Comparison of ENCODE assay signal across 8 cellular contexts in genomic region chr2:160332318-160332717, GRCh38.
DNase-seq lines count a peak whose midpoint lies in the region; ATAC-seq and TF ChIP-seq lines count a peak whose summit lies in the region.
"Had no signal": no experiment of that assay in that cellular context is flagged by ENCODE, and none has a peak within 500 bp of the region (broad histone marks: within the 10 kb centered on the region; RNA-seq: fewer than 3 reads in every experiment).

No MANE protein-coding gene starts in this region.

- H3K27ac Mint-ChIP-seq in chondrocyte (ENCODE audit: unreplicated experiment) (peak overlapping the region; percentile 55), mesothelial cell of epicardium (peak overlapping the region; percentile 43)

- no peak overlapping the region for H3K4me3 Mint-ChIP-seq in chondrocyte (ENCODE audit: unreplicated experiment)
- no peak overlapping the region for H3K4me3 Mint-ChIP-seq in mesothelial cell of epicardium

- H3K27me3 ChIP-seq in trophoblast cell (ENCODE audit: insufficient read depth, low read length): no peaks in the 10 kb centered on the region
- no peaks in the 10 kb centered on the region for H3K27me3 ChIP-seq in transverse colon

- WGBS in trophoblast cell (ENCODE audit: extremely low coverage, insufficient coverage, insufficient read length): no CpG with 5 or more reads among the region's 2 CpGs
- WGBS in transverse colon (ENCODE audit: low coverage in 1 of 2), 2 donors: 47 to 86% methylated on average over 1 to 2 of the region's 2 CpGs

- no peak overlapping the region for H3K4ac ChIP-seq in trophoblast cell (ENCODE audit: low read depth, low read length)

- H3K79me1 ChIP-seq in trophoblast cell (ENCODE audit: low read length): no peaks in the 10 kb centered on the region

- intact Hi-C loops in transverse colon (cut with DNase I; ENCODE audit: low total_unique reads): no loop called here

- H4K91ac ChIP-seq in trophoblast cell (ENCODE audit: low read depth, low read length): no peak overlapping the region

- H3K4me1 ChIP-seq in trophoblast cell (ENCODE audit: control insufficient read depth in 1 of 2, insufficient read depth in 2 of 2, low read length in 2 of 2) (peaks cover 2 to 12% of the 10 kb centered on the region in 2 experiments), transverse colon (peaks cover 12 to 75% (median 30%) of the 10 kb centered on the region in 4 donors)

- ATAC-seq in HG03135 (IDR thresholded peaks at IDR 0.05; ENCODE audit: unreplicated experiment): no peak

- peaks cover 8% of the 10 kb centered on the region for H3K79me2 ChIP-seq in trophoblast cell (ENCODE audit: control insufficient read depth, insufficient read depth, low read length, poor library complexity)

- no peak overlapping the region for H3K4me2 ChIP-seq in trophoblast cell (ENCODE audit: low read length)

- no peak overlapping the region for H4K12ac ChIP-seq in trophoblast cell (ENCODE audit: low read depth, low read length)

- no peak overlapping the region for H3K18ac ChIP-seq in trophoblast cell (ENCODE audit: low read length)

- H2BK120ac ChIP-seq in trophoblast cell (ENCODE audit: insufficient read depth, low read length, poor library complexity): no peak overlapping the region

- no peak for TF ChIP-seq EP300 in transverse colon (IDR thresholded peaks at IDR 0.05; ENCODE audit: low read depth)

- H3K27me3 Mint-ChIP-seq in chondrocyte (ENCODE audit: low read depth) (no peaks in the 10 kb centered on the region), mesothelial cell of epicardium (ENCODE audit: low read depth) (no peaks in the 10 kb centered on the region)

- H3K36me3 ChIP-seq in trophoblast cell (ENCODE audit: control insufficient read depth in 1 of 2, insufficient read depth in 2 of 2, low read length in 2 of 2) (peaks cover 2 to 5% of the 10 kb centered on the region in 2 experiments), transverse colon (no peaks in the 10 kb centered on the region)

- TF ChIP-seq CTCF in chondrocyte (IDR thresholded peaks at IDR 0.05): peak; percentile 33
- no peak for TF ChIP-seq CTCF in mesothelial cell of epicardium (IDR thresholded peaks at IDR 0.05; ENCODE audit: unreplicated experiment)
- TF ChIP-seq CTCF in transverse colon (IDR thresholded peaks at IDR 0.05): no peak

- DNase-seq in EL (peak; percentile 62), NCI-H748 treated with DMSO at 0.1 percent for 48 hours (lab: John Stamatoyannopoulos, UW) (peak; percentile 16), chondrocyte (ENCODE audit: low spot score) (no peak), mesothelial cell of epicardium (ENCODE audit: low spot score in 2 of 2, unreplicated experiment in 2 of 2) (no peak), trophoblast cell (no peak), transverse colon (no peak)
- DNase-seq: NCI-H1105 had no signal

- no peak overlapping the region for H3K23ac ChIP-seq in trophoblast cell (ENCODE audit: low read length)

- no peak overlapping the region for H3K9ac ChIP-seq in trophoblast cell (ENCODE audit: low read length)

- in situ Hi-C loops in transverse colon (cut with MboI; ENCODE audit: low pct_ligation_motif_present in 1 of 4, low pct_unique_long_range_greater_than_20kb in 1 of 4, low sequenced_read_pairs in 3 of 4): no loop called here

- no peak overlapping the region for H2AFZ ChIP-seq in trophoblast cell (ENCODE audit: insufficient read depth, low read length, poor library complexity)

- no peak for TF ChIP-seq POLR2A in transverse colon (IDR thresholded peaks at IDR 0.05)

- H3K36me3 Mint-ChIP-seq in chondrocyte (ENCODE audit: low read depth) (peaks cover 5% of the 10 kb centered on the region), mesothelial cell of epicardium (no peaks in the 10 kb centered on the region)

- H2BK12ac ChIP-seq in trophoblast cell (ENCODE audit: low read length): no peak overlapping the region

- no peak overlapping the region for H3K4me3 ChIP-seq in trophoblast cell (ENCODE audit: low read depth, low read length)
- no peak overlapping the region for H3K4me3 ChIP-seq in transverse colon

- H3K9me3 Mint-ChIP-seq in chondrocyte (ENCODE audit: low read depth) (no peaks in the 10 kb centered on the region), mesothelial cell of epicardium (no peaks in the 10 kb centered on the region)

- H2BK5ac ChIP-seq in trophoblast cell (ENCODE audit: low read depth, low read length, poor library complexity): no peak overlapping the region

- no peak overlapping the region for H3K14ac ChIP-seq in trophoblast cell (ENCODE audit: low read length)

- H3K9me3 ChIP-seq in trophoblast cell (ENCODE audit: insufficient read depth, low read depth, low read length): no peaks in the 10 kb centered on the region
- H3K9me3 ChIP-seq in transverse colon: no peaks in the 10 kb centered on the region

- H2AK5ac ChIP-seq in trophoblast cell (ENCODE audit: low read length): no peak overlapping the region

- H3K4me1 Mint-ChIP-seq in chondrocyte (ENCODE audit: low read depth) (peaks cover 92% of the 10 kb centered on the region), mesothelial cell of epicardium (peaks cover 34% of the 10 kb centered on the region)

- no peak overlapping the region for H3K27ac ChIP-seq in trophoblast cell (ENCODE audit: low read depth, low read length)
- H3K27ac ChIP-seq in transverse colon: no peak overlapping the region

- H4K8ac ChIP-seq in trophoblast cell (ENCODE audit: low read depth, low read length): no peak overlapping the region

Comparison
In these comparisons a context has a peak if more than half of its experiments do, and no peak if none do; other contexts are left out.
1. DNase-seq: peak in EL (single experiment) and NCI-H748 treated with DMSO at 0.1 percent for 48 hours (single experiment); none in chondrocyte (single experiment), mesothelial cell of epicardium (0 of 2), trophoblast cell (0 of 2) and transverse colon (single experiment).